In genomic region chr11:68383976-68384501, GRCh38 we compare ENCODE assay signal across 8 cellular contexts.
DNase-seq lines count a peak whose midpoint lies in the region; ATAC-seq and TF ChIP-seq lines count a peak whose summit lies in the region.

No MANE protein-coding gene starts in this region.

- peaks cover 6% of the 10 kb centered on the region for H3K4me1 Mint-ChIP-seq in mesothelial cell of epicardium

- H3K27ac Mint-ChIP-seq in mesothelial cell of epicardium = no peak overlapping the region

- H4K20me1 ChIP-seq in Loucy (ENCODE audit: insufficient read depth, low read length, poor library complexity, severe bottlenecking) = peaks cover 7% of the 10 kb centered on the region

- H3K36me3 Mint-ChIP-seq in mesothelial cell of epicardium = peaks cover 5% of the 10 kb centered on the region

- no peak overlapping the region for H3K4me3 ChIP-seq in Loucy (ENCODE audit: low read length, poor library complexity, severe bottlenecking)

- no peaks in the 10 kb centered on the region for H3K9me3 Mint-ChIP-seq in mesothelial cell of epicardium

- no peak overlapping the region for H3K4me2 ChIP-seq in Loucy (ENCODE audit: low read depth, low read length, poor library complexity, severe bottlenecking)

- H3K4me1 ChIP-seq in Loucy (ENCODE audit: insufficient read depth, low read length, poor library complexity, severe bottlenecking) = no peaks in the 10 kb centered on the region

- H3K27me3 Mint-ChIP-seq in mesothelial cell of epicardium (ENCODE audit: low read depth) = no peaks in the 10 kb centered on the region

- DNase-seq in ELF-1 (ENCODE audit: low read depth, low spot score) = peak; percentile 79
- peak; percentile 77 to 81 for DNase-seq in activated CD4-positive, alpha-beta T cell treated with anti-CD3 and anti-CD28 coated beads, Interleukin-2, amount 50 U/mL, for 48 hours
- DNase-seq in effector CD4-positive, alpha-beta T cell = peak; percentile 61
- DNase-seq in mesothelial cell of epicardium (ENCODE audit: low spot score in 2 of 2, unreplicated experiment in 2 of 2) = peak; percentile 51 to 85
- DNase-seq in stimulated activated CD8-positive, alpha-beta memory T cell treated with anti-CD3 and anti-CD28 coated beads, Interleukin-7, amount 100 ng/mL, for 48 hours (ENCODE audit: extremely low read depth in 1 of 2, low read depth in 1 of 2) = peak; percentile 21 to 33

- ATAC-seq in GM19397 (IDR thresholded peaks at IDR 0.05; ENCODE audit: unreplicated experiment) (no peak), GM19351 (IDR thresholded peaks at IDR 0.05; ENCODE audit: unreplicated experiment) (no peak)

- no peaks in the 10 kb centered on the region for H3F3A ChIP-seq in Loucy (ENCODE audit: low read depth)

- H3K4me3 Mint-ChIP-seq in mesothelial cell of epicardium = no peak overlapping the region

- H3K36me3 ChIP-seq in Loucy (ENCODE audit: insufficient read depth, low read length) = peaks cover 33% of the 10 kb centered on the region; the same call in 1 of the 2 replicates

- no peak overlapping the region for H2AFZ ChIP-seq in Loucy (ENCODE audit: low read length)

- H3K79me2 ChIP-seq in Loucy (ENCODE audit: insufficient read depth, low read length) = peaks cover 9% of the 10 kb centered on the region; the same call in 1 of the 2 replicates

- peak; percentile 100 for TF ChIP-seq CTCF in Loucy (conservative IDR thresholded peaks at IDR 0.05; ENCODE audit: low read length)
- TF ChIP-seq CTCF in mesothelial cell of epicardium (IDR thresholded peaks at IDR 0.05; ENCODE audit: unreplicated experiment) = peak; percentile 94

- no peaks in the 10 kb centered on the region for H3K27me3 ChIP-seq in Loucy (ENCODE audit: insufficient read depth, low read length, poor library complexity, severe bottlenecking)

- H3K9me3 ChIP-seq in Loucy (ENCODE audit: insufficient read depth, low read depth, low read length) = no peaks in the 10 kb centered on the region

- H3K9ac ChIP-seq in Loucy (ENCODE audit: low read depth, low read length, poor library complexity, severe bottlenecking) = no peak overlapping the region

- no peaks in the 10 kb centered on the region for H3K9me2 ChIP-seq in Loucy (replicated peaks; ENCODE audit: low read depth, low read length)

Comparison
In these comparisons a context has a peak if more than half of its experiments do, and no peak if none do; other contexts are left out.
1. DNase-seq: peak in every context shown above with its lines; median percentile 79 in ELF-1; 79 in activated CD4-positive, alpha-beta T cell treated with anti-CD3 and anti-CD28 coated beads, Interleukin-2, amount 50 U/mL, for 48 hours; 68 in mesothelial cell of epicardium; 61 in effector CD4-positive, alpha-beta T cell; 27 in stimulated activated CD8-positive, alpha-beta memory T cell treated with anti-CD3 and anti-CD28 coated beads, Interleukin-7, amount 100 ng/mL, for 48 hours.